ENCODE assay signal across 17 cellular contexts in genomic region chr11:70332567-70332966, GRCh38.
"Had no signal": no experiment of that assay in that cellular context is flagged by ENCODE, and none has a peak within 500 bp of the region (broad histone marks: within the 10 kb centered on the region; RNA-seq: fewer than 3 reads in every experiment).

No MANE protein-coding gene starts in this region.

- H3K4me1 ChIP-seq: gastrocnemius medialis, psoas muscle had no signal

- H3K4me3 ChIP-seq: gastrocnemius medialis, mucosa of descending colon, psoas muscle had no signal

- H3K9me3 ChIP-seq: gastrocnemius medialis, mucosa of descending colon, neutrophil, psoas muscle had no signal

- H3K27ac ChIP-seq: neutrophil, psoas muscle had no signal

- ATAC-seq: esophagus mucosa; left cardiac atrium; mucosa of descending colon; naive thymus-derived CD8-positive, alpha-beta T cell; sciatic nerve; stimulated activated naive B cell treated with anti-CD40 and anti-IgM and Interleukin-4, amounts not matched to agents 10 μg/mL and 1 μg/mL and 100 μg/mL, for 72 hours; stimulated activated naive CD8-positive, alpha-beta T cell treated with anti-CD3 and anti-CD28 coated beads, Interleukin-15, amount 100 ng/mL, for 72 hours had no signal

- H3K27me3 ChIP-seq: gastrocnemius medialis, neutrophil had no signal

- DNase-seq: cortex of kidney; effector memory CD4-positive, alpha-beta T cell; gastrocnemius medialis; immature natural killer cell; left cardiac atrium; mucosa of descending colon; naive thymus-derived CD8-positive, alpha-beta T cell; psoas muscle; retina; stimulated activated CD4-positive, alpha-beta T cell treated with anti-CD3 and anti-CD28 coated beads, Interleukin-2, amount 100 ng/mL, for 24 hours; stimulated activated CD4-positive, alpha-beta T cell treated with anti-CD3 and anti-CD28 coated beads, Interleukin-4, amount 100 ng/mL, for 4 hours; stimulated activated naive B cell treated with anti-CD40 and anti-IgM and Interleukin-4, amounts not matched to agents 10 μg/mL and 1 μg/mL and 100 μg/mL, for 72 hours; stimulated activated naive CD8-positive, alpha-beta T cell treated with anti-CD3 and anti-CD28 coated beads, Interleukin-15, amount 100 ng/mL, for 72 hours; trophoblast cell had no signal
